ENCODE assay signal across 12 cellular contexts in the genomic region with DNA sequence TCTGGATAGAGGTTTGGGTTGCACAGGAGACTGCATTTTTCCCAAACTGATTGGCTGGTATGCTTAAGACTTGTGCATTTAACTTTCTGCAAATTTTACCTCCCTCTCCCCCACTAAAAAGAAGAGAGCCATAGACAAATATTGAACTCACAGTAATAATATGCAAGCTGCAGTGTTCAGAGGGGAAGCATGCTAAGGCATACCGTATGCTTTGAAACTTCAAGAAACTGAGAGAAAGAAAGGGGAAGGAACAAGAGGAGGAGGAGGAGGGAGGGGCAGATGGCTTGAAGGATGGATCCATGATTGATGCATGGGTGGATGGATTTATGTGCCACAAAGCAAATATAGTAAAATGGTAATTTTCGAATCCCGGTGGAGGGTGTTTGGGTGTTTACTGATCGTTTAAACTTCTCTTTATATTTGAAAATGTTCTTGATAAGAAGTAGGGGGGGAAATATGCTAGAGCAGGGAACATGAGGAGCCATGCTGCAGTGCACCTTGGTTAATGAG.
"Had no signal": no experiment of that assay in that cellular context is flagged by ENCODE, and none has a peak within 500 bp of the region (broad histone marks: within the 10 kb centered on the region; RNA-seq: fewer than 3 reads in every experiment).

No MANE protein-coding gene starts in this region.

- H3K9me3 ChIP-seq: gastrocnemius medialis, ovary had no signal

- H3K27ac ChIP-seq: gastrocnemius medialis, heart right ventricle, left lung, ovary, tibial nerve, WERI-Rb-1 had no signal

- ATAC-seq: gastrocnemius medialis, heart right ventricle, left lung had no signal

- FAIRE-seq: islet of Langerhans had no signal

- H3K36me3 ChIP-seq: gastrocnemius medialis, heart right ventricle, left lung, ovary, tibial nerve, WERI-Rb-1 had no signal

- H3K27me3 ChIP-seq: gastrocnemius medialis, heart right ventricle, left lung, ovary, tibial nerve had no signal

- DNase-seq: activated CD4-positive, alpha-beta T cell treated with anti-CD3 and anti-CD28 coated beads for 4 hours; activated gamma-delta T cell; activated T-cell treated with anti-CD3 and anti-CD28 coated beads, Interleukin-2, amount 50 U/mL, for 1 hour; aorta; gastrocnemius medialis; heart right ventricle; left lung; ovary; stimulated activated CD4-positive, alpha-beta T cell treated with anti-CD3 and anti-CD28 coated beads, Interleukin-4, amount 100 ng/mL, for 4 hours; WERI-Rb-1 had no signal

- H3K4me3 ChIP-seq: gastrocnemius medialis, heart right ventricle, left lung, ovary, tibial nerve had no signal

- H3K4me1 ChIP-seq: gastrocnemius medialis, heart right ventricle, left lung, tibial nerve had no signal
